1 cellular context compared by ENCODE assay signal in the genomic region with DNA sequence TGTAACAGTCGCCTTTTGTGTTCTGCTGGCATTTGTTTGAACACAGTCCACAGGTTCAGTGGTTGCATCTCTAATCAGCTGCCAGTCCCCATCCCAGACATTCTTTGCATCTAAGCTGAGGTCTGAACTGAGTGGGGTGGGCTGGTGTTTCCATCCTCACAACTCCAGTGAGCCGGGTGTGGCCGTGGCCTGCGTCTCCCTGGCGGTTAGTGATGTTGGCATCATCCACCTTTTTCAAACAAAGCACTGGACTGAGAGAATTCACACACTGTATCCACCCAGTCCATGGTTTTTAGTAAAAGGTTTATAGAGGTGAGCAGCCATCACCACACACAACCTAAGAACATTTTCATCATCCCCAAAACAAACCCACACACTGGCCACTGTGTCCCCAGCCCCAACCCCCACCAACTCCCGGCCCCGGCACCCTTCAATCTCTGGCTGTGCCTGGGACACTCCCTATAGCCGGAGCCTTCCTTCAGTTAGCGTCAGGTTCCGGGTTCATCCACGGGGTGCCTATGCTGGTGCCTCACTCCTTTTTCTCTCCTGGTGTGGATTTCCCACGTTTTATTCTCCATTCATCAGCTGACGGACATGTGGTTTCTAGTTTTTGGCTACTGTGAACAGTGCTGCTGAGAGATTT.
TF ChIP-seq lines count a peak whose summit lies in the region.

No MANE protein-coding gene starts in this region.

TF ChIP-seq in HepG2, 621 proteins besides CTCF, POLR2A, EP300 and RAD21:
- TF ChIP-seq POLR2G (IDR thresholded peaks at IDR 0.05; ENCODE audit: low read depth, low read length) (0 out of 2 replicates have a peak, but pooled peaks have one; percentile 29), ZNF761 (CRISPR knock-in tag; conservative IDR thresholded peaks at IDR 0.05) (no peak), ZNF703 (CRISPR knock-in tag; IDR thresholded peaks at IDR 0.05; ENCODE audit: borderline replicate concordance) (no peak), HDAC1 (CRISPR knock-in tag; IDR thresholded peaks at IDR 0.05) (no peak), SP140L (CRISPR knock-in tag; IDR thresholded peaks at IDR 0.05; ENCODE audit: borderline replicate concordance) (no peak), PCBP2 (optimal IDR thresholded peaks at IDR 0.05; ENCODE audit: low read depth, low read length, poor library complexity, severe bottlenecking) (no peak)
- TF ChIP-seq, protein P1, sequence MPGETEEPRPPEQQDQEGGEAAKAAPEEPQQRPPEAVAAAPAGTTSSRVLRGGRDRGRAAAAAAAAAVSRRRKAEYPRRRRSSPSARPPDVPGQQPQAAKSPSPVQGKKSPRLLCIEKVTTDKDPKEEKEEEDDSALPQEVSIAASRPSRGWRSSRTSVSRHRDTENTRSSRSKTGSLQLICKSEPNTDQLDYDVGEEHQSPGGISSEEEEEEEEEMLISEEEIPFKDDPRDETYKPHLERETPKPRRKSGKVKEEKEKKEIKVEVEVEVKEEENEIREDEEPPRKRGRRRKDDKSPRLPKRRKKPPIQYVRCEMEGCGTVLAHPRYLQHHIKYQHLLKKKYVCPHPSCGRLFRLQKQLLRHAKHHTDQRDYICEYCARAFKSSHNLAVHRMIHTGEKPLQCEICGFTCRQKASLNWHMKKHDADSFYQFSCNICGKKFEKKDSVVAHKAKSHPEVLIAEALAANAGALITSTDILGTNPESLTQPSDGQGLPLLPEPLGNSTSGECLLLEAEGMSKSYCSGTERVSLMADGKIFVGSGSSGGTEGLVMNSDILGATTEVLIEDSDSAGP (CRISPR knock-in tag; IDR thresholded peaks at IDR 0.05; ENCODE audit: borderline replicate concordance) = no peak
